In the genomic region with DNA sequence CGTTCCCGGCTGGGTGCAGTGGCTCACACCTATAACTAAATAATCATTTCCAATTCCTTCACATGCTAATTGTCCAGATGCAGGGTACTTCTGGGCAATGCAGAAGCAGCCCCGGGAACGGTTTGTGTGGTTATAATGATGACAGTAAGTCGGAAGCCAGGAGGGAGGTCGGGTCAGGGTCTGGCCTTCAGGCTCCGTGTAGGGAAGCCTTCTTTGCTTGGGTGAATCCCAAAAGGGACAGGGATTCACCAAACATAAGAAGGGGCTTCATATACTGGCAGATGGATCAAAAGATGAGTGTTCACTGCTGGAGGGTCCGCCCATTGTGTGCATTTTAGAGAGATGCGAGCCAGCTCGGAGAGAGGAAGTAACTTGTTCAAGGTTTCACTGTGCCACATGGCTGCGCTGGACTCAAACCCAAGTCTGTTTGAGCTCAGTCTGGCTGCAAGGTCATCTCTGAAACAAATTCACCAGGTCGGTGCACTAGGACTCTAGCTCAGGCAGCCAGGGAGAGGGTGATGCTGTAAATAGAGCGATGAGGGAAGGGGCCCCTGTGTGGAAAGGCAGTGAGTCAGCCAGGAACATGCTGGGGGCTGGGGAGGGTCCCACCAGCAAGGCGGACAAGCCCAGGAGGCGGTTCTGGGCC, we compare ENCODE assay signal across 12 cellular contexts. TPM values are rescaled to one million over a fixed set of nuclear protein-coding genes. Genes with fewer than 3 reads are reported as not detected.
DNase-seq lines count a peak whose midpoint lies in the region; ATAC-seq, FAIRE-seq and TF ChIP-seq lines count a peak whose summit lies in the region.
"Had no signal": no experiment of that assay in that cellular context is flagged by ENCODE, and none has a peak within 500 bp of the region (broad histone marks: within the 10 kb centered on the region; RNA-seq: fewer than 3 reads in every experiment).

No MANE protein-coding gene starts in this region.

- in situ Hi-C loops in GM12878 (cut with MboI) (no loop called here), transverse colon (cut with MboI; ENCODE audit: low pct_ligation_motif_present in 1 of 4, low pct_unique_long_range_greater_than_20kb in 1 of 4, low sequenced_read_pairs in 3 of 4) (no loop called here)

- H3K27me3 ChIP-seq in GM12878 (replicated peaks in 1 of 2; ENCODE audit: control insufficient read depth in 2 of 2, insufficient read depth in 2 of 2, low read length in 1 of 2) (peaks cover 0 to 3% of the 10 kb centered on the region in 2 experiments; a peak in 1 of 4 replicates), transverse colon (no peaks in the 10 kb centered on the region)
- H3K27me3 ChIP-seq: Peyer's patch had no signal

- no peak for DNase-seq in activated naive CD4-positive, alpha-beta T cell treated with Interleukin-2 at 50 U/mL for 16 hours
- DNase-seq in NB4 (ENCODE audit: low read depth) (peak; percentile 83), GM12878 (ENCODE audit: low read depth, low spot score) (no peak), transverse colon (peak; percentile 8), NCI-H1092 treated with DMSO at 0.1 percent for 48 hours (lab: John Stamatoyannopoulos, UW) (no peak)
- DNase-seq: aorta, NCI-H2029 had no signal

- TF ChIP-seq CTCF in NB4 (IDR thresholded peaks at IDR 0.05; ENCODE audit: low read depth, low read length) (no peak), GM12878 (IDR thresholded peaks at IDR 0.05 in 2 of 3, conservative IDR thresholded peaks at IDR 0.05 in 1 of 3; ENCODE audit: control insufficient read depth in 2 of 3, extremely low read depth in 1 of 3, insufficient read depth in 1 of 3, low read depth in 3 of 3, low read length in 3 of 3) (peak; percentile 16 to 55 (median 30); a peak in 4 of 6 replicates), transverse colon (IDR thresholded peaks at IDR 0.05) (no peak)

- POLR2A ChIA-PET in GM12878 (lab: Charles Lee): interaction anchor here (0.8 to 1.0 kb wide), 2 partner anchors 95 to 96 kb away, joined by 3 to 5 read pairs; no protein-coding TSS in a partner anchor

- WGBS in GM12878 (ENCODE audit: insufficient coverage, insufficient replicate concordance, low lambda C conversion rate, missing lambda C conversion rate): 46% methylated on average over 15 of the region's 15 CpGs
- 67 to 84% methylated on average over 6 to 15 of the region's 15 CpGs for WGBS in transverse colon (ENCODE audit: low coverage in 1 of 2), 2 donors

- peak overlapping the region; percentile 15 for H3K4me3 Mint-ChIP-seq in activated naive CD4-positive, alpha-beta T cell treated with anti-CD3 and anti-CD28 coated beads, Interleukin-2, amount 50 U/mL, for 24 hours

- SMC1A ChIA-PET in GM12878 (lab: Charles Lee; ENCODE audit: uncharacterized antibody, unreplicated experiment): interaction anchor here (0.8 to 6.5 kb wide), 19 partner anchors 8 to 292 kb away, joined by 3 to 110 read pairs (median 4); no protein-coding TSS in a partner anchor

- H3K27ac ChIP-seq in GM12878 (ENCODE audit: control insufficient read depth, insufficient read depth) (no peak overlapping the region), transverse colon (no peak overlapping the region)
- H3K27ac ChIP-seq: Peyer's patch had no signal

- no peaks in the 10 kb centered on the region for H3K9me3 Mint-ChIP-seq in activated naive CD4-positive, alpha-beta T cell treated with anti-CD3 and anti-CD28 coated beads, Interleukin-2, amount 50 U/mL, for 24 hours

- TF ChIP-seq EP300 in GM12878 (IDR thresholded peaks at IDR 0.05; ENCODE audit: borderline replicate concordance in 1 of 2, control insufficient read depth in 1 of 2, low read depth in 2 of 2, low read length in 2 of 2): no peak
- TF ChIP-seq EP300 in transverse colon (IDR thresholded peaks at IDR 0.05; ENCODE audit: low read depth): no peak

- peak; percentile 39 for ATAC-seq in GM12878
- no peak for ATAC-seq in HG03159 (IDR thresholded peaks at IDR 0.05; ENCODE audit: unreplicated experiment)
- no peak for ATAC-seq in HG02938 (IDR thresholded peaks at IDR 0.05; ENCODE audit: unreplicated experiment)

- no peaks in the 10 kb centered on the region; the same call in 1 of the 2 replicates for H3K79me2 ChIP-seq in GM12878 (ENCODE audit: control insufficient read depth, insufficient read depth, low read length)

- H3K4me3 ChIP-seq in NB4 (ENCODE audit: low read depth, low read length) (peak overlapping the region; percentile 21), GM12878 (no peak overlapping the region), transverse colon (no peak overlapping the region)
- H3K4me3 ChIP-seq: Peyer's patch had no signal

- H3K4me1 ChIP-seq in GM12878 (ENCODE audit: control insufficient read depth, insufficient read depth, low read length): peaks cover 10% of the 10 kb centered on the region; the same call in 1 of the 2 replicates
- H3K4me1 ChIP-seq in transverse colon: peaks cover 4 to 33% (median 19%) of the 10 kb centered on the region in 4 donors

- H3K27ac Mint-ChIP-seq in activated naive CD4-positive, alpha-beta T cell treated with anti-CD3 and anti-CD28 coated beads, Interleukin-2, amount 50 U/mL, for 24 hours: peak overlapping the region; percentile 88

- intact Hi-C loops in GM12878 (cut with micrococcal nuclease; ENCODE audit: unreplicated experiment): loop anchor here (2.0 kb wide), 1 partner anchor 97 kb away; no protein-coding TSS in a partner anchor
- intact Hi-C loops in transverse colon (cut with DNase I; ENCODE audit: low total_unique reads): no loop called here

- RAD21 ChIA-PET in GM12878 (lab: Charles Lee; ENCODE audit: unreplicated experiment): interaction anchor here (0.5 to 5.4 kb wide), 13 partner anchors 9 to 294 kb away, joined by 3 to 87 read pairs (median 5); no protein-coding TSS in a partner anchor

- H3K36me3 ChIP-seq in GM12878 (ENCODE audit: control insufficient read depth in 2 of 2, insufficient read depth in 2 of 2, low read length in 1 of 2) (no peaks in the 10 kb centered on the region), transverse colon (no peaks in the 10 kb centered on the region)
- H3K36me3 ChIP-seq: Peyer's patch had no signal

- no peak overlapping the region; the same call in 1 of the 2 replicates for H3K4me2 ChIP-seq in GM12878 (ENCODE audit: control insufficient read depth, insufficient read depth)

- H4K20me1 ChIP-seq in GM12878 (ENCODE audit: control insufficient read depth, insufficient read depth): no peaks in the 10 kb centered on the region

- CTCF ChIA-PET in GM12878 (lab: Yijun Ruan, JAX): interaction anchor here (0.7 to 19.6 kb wide), 12 partner anchors 8 to 293 kb away, joined by 3 to 300 read pairs (median 5); no protein-coding TSS in a partner anchor

- no TSS peak for BruUV-seq in GM12878 (replicated peaks; lab: Mats Ljungman, UMichigan)

- H3K4me1 Mint-ChIP-seq in activated naive CD4-positive, alpha-beta T cell treated with anti-CD3 and anti-CD28 coated beads, Interleukin-2, amount 50 U/mL, for 24 hours: peaks cover 44% of the 10 kb centered on the region

- no peak overlapping the region for H3K9ac ChIP-seq in GM12878 (ENCODE audit: control insufficient read depth, insufficient read depth, low read length)

- TF ChIP-seq POLR2A in NB4 (IDR thresholded peaks at IDR 0.05; ENCODE audit: extremely low read depth, insufficient read length) (no peak), GM12878 (IDR thresholded peaks at IDR 0.05; ENCODE audit: low read depth, low read length) (no peak), transverse colon (IDR thresholded peaks at IDR 0.05) (no peak)

- H3K9me3 ChIP-seq in GM12878 (replicated peaks; ENCODE audit: control insufficient read depth, insufficient read depth, low read length) (no peaks in the 10 kb centered on the region), transverse colon (no peaks in the 10 kb centered on the region)
- H3K9me3 ChIP-seq: Peyer's patch had no signal

- TF ChIP-seq RAD21 in GM12878 (IDR thresholded peaks at IDR 0.05; ENCODE audit: insufficient read depth, low read depth, low read length): peak; percentile 41; the same call in 1 of the 2 replicates

- peak; percentile 7 for FAIRE-seq in GM12878 (lab: Jason Lieb, UNC)
- FAIRE-seq: endometrium had no signal

- H3K36me3 Mint-ChIP-seq in activated naive CD4-positive, alpha-beta T cell treated with anti-CD3 and anti-CD28 coated beads, Interleukin-2, amount 50 U/mL, for 24 hours: no peaks in the 10 kb centered on the region

- no peaks in the 10 kb centered on the region for H3K27me3 Mint-ChIP-seq in activated naive CD4-positive, alpha-beta T cell treated with anti-CD3 and anti-CD28 coated beads, Interleukin-2, amount 50 U/mL, for 24 hours

- peak overlapping the region; percentile 75 for H2AFZ ChIP-seq in GM12878 (ENCODE audit: control insufficient read depth, low read depth, low read length)

TF ChIP-seq in GM12878, 131 proteins besides CTCF, POLR2A, EP300 and RAD21 (continues in another document):
- TF ChIP-seq HCFC1 (IDR thresholded peaks at IDR 0.05; ENCODE audit: low read length) (no peak), SMC3 (IDR thresholded peaks at IDR 0.05; ENCODE audit: borderline replicate concordance, low read length) (peak; percentile 27; the same call in 1 of the 2 replicates), SPI1 (IDR thresholded peaks at IDR 0.05; ENCODE audit: borderline replicate concordance, insufficient read depth, low read depth, low read length) (peak; percentile 75; the same call in 1 of the 2 replicates)
- TF ChIP-seq, protein P1, sequence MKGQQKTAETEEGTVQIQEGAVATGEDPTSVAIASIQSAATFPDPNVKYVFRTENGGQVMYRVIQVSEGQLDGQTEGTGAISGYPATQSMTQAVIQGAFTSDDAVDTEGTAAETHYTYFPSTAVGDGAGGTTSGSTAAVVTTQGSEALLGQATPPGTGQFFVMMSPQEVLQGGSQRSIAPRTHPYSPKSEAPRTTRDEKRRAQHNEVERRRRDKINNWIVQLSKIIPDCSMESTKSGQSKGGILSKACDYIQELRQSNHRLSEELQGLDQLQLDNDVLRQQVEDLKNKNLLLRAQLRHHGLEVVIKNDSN (IDR thresholded peaks at IDR 0.05; ENCODE audit: borderline replicate concordance, extremely low read length, insufficient read depth, low read depth, low read length): no peak

RNA-seq across cellular contexts. Expression of a gene that starts 4.8 kb away (rescaled TPM):
- 48.3 and 49.2 TPM in 2 replicates for total RNA-seq in GM12878 (2013; cell fraction: nucleolus; rRNA removed)
- 8.0 and 9.4 TPM in 2 replicates for total RNA-seq in GM12878 (2014; rRNA removed)
- 11.6 and 11.8 TPM in 2 replicates for total RNA-seq in GM12878 (2014; rRNA removed; fragmentation: Illumina TruSeq; extraction: Trizol)
- total RNA-seq in GM12878 (2021): 12.1 and 12.2 TPM in 2 replicates
- polyA plus RNA-seq in GM12878 (2011; ENCODE audit: low read depth): 4.3 TPM
- 15.0 and 19.2 TPM in 2 replicates for polyA plus RNA-seq in GM12878 (2011; rRNA removed)
- polyA plus RNA-seq in GM12878 (2011; cell fraction: cytosol; rRNA removed): 7.1 and 7.7 TPM in 2 replicates
- 10.4 and 11.2 TPM in 2 replicates for polyA plus RNA-seq in GM12878 (2011; cell fraction: nucleus; rRNA removed)
- 6.3 TPM in 2 replicates for polyA plus RNA-seq in GM12878 (2012)
- 11.4 and 13.5 TPM in 2 replicates for polyA plus RNA-seq in GM12878 (2014; fragmentation: Illumina TruSeq; extraction: Trizol)
- 1 to 10 TPM; 2.8 to 3.1 TPM for polyA plus RNA-seq in GM12878 (2014; fragmentation: Nextera tagmentation; extraction: Ambion mirVana)
- 7.4 and 9.2 TPM in 2 replicates for polyA plus RNA-seq in GM12878 (2014; rRNA removed)
- 10 to 100 TPM; 10.1 to 15.1 TPM for polyA plus RNA-seq in GM12878 (2016; fragmentation: Nextera tagmentation; extraction: Ambion mirVana)
- polyA minus RNA-seq in GM12878 (2011; rRNA and poly(A)+ RNA removed): 18.2 and 34.8 TPM in 2 replicates
- 6.9 and 7.4 TPM in 2 replicates for polyA minus RNA-seq in GM12878 (2011; cell fraction: cytosol; rRNA and poly(A)+ RNA removed)
- polyA minus RNA-seq in GM12878 (2011; cell fraction: nucleus; rRNA and poly(A)+ RNA removed): 10.3 and 14.9 TPM in 2 replicates
- 10 to 100 TPM; 17.9 to 83.4 (median 43.0) TPM for total RNA-seq in transverse colon

Comparison
In these comparisons a context has a peak if more than half of its experiments do, and no peak if none do; other contexts are left out.
1. DNase-seq: peak in NB4 (single experiment) and transverse colon (single experiment); none in activated naive CD4-positive, alpha-beta T cell treated with Interleukin-2 at 50 U/mL for 16 hours (single experiment), GM12878 (single experiment) and NCI-H1092 treated with DMSO at 0.1 percent for 48 hours (single experiment).
2. CTCF ChIP-seq: peak in GM12878 (3 of 3); none in NB4 (single experiment) and transverse colon (0 of 5).